Comparison of ENCODE assay signal across 9 cellular contexts in the genomic region with DNA sequence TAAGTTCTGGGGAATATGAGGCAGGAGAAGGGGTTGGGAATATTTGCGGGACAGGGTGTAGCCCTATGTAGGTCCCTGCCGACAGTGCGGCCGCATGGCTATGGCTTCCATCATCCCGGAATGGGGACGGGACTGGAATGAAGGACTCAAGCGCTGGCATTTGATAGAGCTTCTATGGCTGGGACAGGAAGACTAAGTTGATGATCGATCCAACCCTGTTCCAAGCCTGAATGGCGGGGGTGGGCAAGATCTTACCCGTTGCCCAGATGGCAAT. TPM values are rescaled to one million over a fixed set of nuclear protein-coding genes. Genes with fewer than 3 reads are reported as not detected.
A peak's percentile ranks its signal among the peaks of the same experiment; 100 is the strongest.
DNase-seq lines count a peak whose midpoint lies in the region; ATAC-seq, FAIRE-seq and TF ChIP-seq lines count a peak whose summit lies in the region.
"Had no signal": no experiment of that assay in that cellular context is flagged by ENCODE, and none has a peak within 500 bp of the region (broad histone marks: within the 10 kb centered on the region; RNA-seq: fewer than 3 reads in every experiment).

No MANE protein-coding gene starts in this region.

- TF ChIP-seq CTCF in keratinocyte (optimal IDR thresholded peaks at IDR 0.05 in 1 of 3, IDR thresholded peaks at IDR 0.05 in 1 of 3, conservative IDR thresholded peaks at IDR 0.05 in 1 of 3; ENCODE audit: extremely low read depth in 1 of 3, insufficient read depth in 2 of 3, low read length in 3 of 3) (no peak), testis (IDR thresholded peaks at IDR 0.05) (no peak)

- H3K27me3 Mint-ChIP-seq in activated T-cell treated with anti-CD3 and anti-CD28 coated beads, Interleukin-2, amount 50 U/mL, for 72 hours (ENCODE audit: low read depth) = peaks cover 57% of the 10 kb centered on the region
- peaks cover 21% of the 10 kb centered on the region for H3K27me3 Mint-ChIP-seq in activated T-helper 17 cell treated with anti-CD3 and anti-CD28 coated beads, Interleukin-2, amount 50 U/mL, for 72 hours

- H3K27ac ChIP-seq in keratinocyte (ENCODE audit: control insufficient read depth, insufficient read depth, low read length) = peak overlapping the region; percentile 82
- H3K27ac ChIP-seq in testis = no peak overlapping the region

- H3K9me3 ChIP-seq in keratinocyte (ENCODE audit: control insufficient read depth, low read depth, low read length) = no peaks in the 10 kb centered on the region
- no peaks in the 10 kb centered on the region for H3K9me3 ChIP-seq in testis

- H3K36me3 ChIP-seq in keratinocyte (ENCODE audit: control insufficient read depth in 2 of 2, extremely low read depth in 1 of 2, insufficient read depth in 2 of 2, low read length in 2 of 2) = no peaks in the 10 kb centered on the region
- H3K36me3 ChIP-seq in testis (ENCODE audit: low read depth, missing control alignments) = no peaks in the 10 kb centered on the region

- peak overlapping the region; percentile 94 to 98 for H3K4me3 Mint-ChIP-seq in activated T-cell treated with anti-CD3 and anti-CD28 coated beads, Interleukin-2, amount 50 U/mL, for 72 hours
- H3K4me3 Mint-ChIP-seq in activated T-helper 17 cell treated with anti-CD3 and anti-CD28 coated beads, Interleukin-2, amount 50 U/mL, for 72 hours = peak overlapping the region; percentile 99

- dilution Hi-C loops in keratinocyte (cut with MboI; ENCODE audit: extremely low pct_ligation_motif_present, low sequenced_read_pairs) = no loop called here

- H3K36me3 Mint-ChIP-seq in activated T-cell treated with anti-CD3 and anti-CD28 coated beads, Interleukin-2, amount 50 U/mL, for 72 hours (ENCODE audit: insufficient read depth in 2 of 2) = no peaks in the 10 kb centered on the region
- no peaks in the 10 kb centered on the region for H3K36me3 Mint-ChIP-seq in activated T-helper 17 cell treated with anti-CD3 and anti-CD28 coated beads, Interleukin-2, amount 50 U/mL, for 72 hours (ENCODE audit: low read depth)

- WGBS in testis, 2 donors = 2 to 21% methylated on average over 9 to 10 of the region's 10 CpGs

- H2AFZ ChIP-seq in keratinocyte (ENCODE audit: control insufficient read depth, low read length) = peak overlapping the region; percentile 96

- DNase-seq in activated T-cell treated with anti-CD3 and anti-CD28 coated beads, Interleukin-2, amount 50 U/mL, for 72 hours = no peak
- no peak for DNase-seq in activated T-cell treated with anti-CD3 and anti-CD28 coated beads, Interleukin-2, amount 50 U/mL, for 48 hours
- DNase-seq in keratinocyte (ENCODE audit: low read depth, low spot score) = no peak
- no peak for DNase-seq in testis
- no peak for DNase-seq in T-helper 9 cell
- DNase-seq in DMS153 treated with DMSO at 0.1 percent for 48 hours (lab: John Stamatoyannopoulos, UW; ENCODE audit: unreplicated experiment) = no peak
- DNase-seq in cortex of kidney (lab: John Stamatoyannopoulos, UW) = no peak

- no peak for FAIRE-seq in keratinocyte (lab: Jason Lieb, UNC)
- FAIRE-seq: colon had no signal

- H3K4me2 ChIP-seq in keratinocyte (ENCODE audit: control insufficient read depth, extremely low read depth, insufficient read depth, low read depth, low read length) = peak overlapping the region; percentile 99

- no peak for TF ChIP-seq POLR2A in testis (IDR thresholded peaks at IDR 0.05)

- H3K4me1 ChIP-seq in keratinocyte (ENCODE audit: control insufficient read depth, extremely low read depth, insufficient read depth, low read length) = peaks cover 42% of the 10 kb centered on the region
- peaks cover 7% of the 10 kb centered on the region for H3K4me1 ChIP-seq in testis

- H3K9me3 Mint-ChIP-seq in activated T-cell treated with anti-CD3 and anti-CD28 coated beads, Interleukin-2, amount 50 U/mL, for 72 hours = no peaks in the 10 kb centered on the region
- H3K9me3 Mint-ChIP-seq in activated T-helper 17 cell treated with anti-CD3 and anti-CD28 coated beads, Interleukin-2, amount 50 U/mL, for 72 hours = no peaks in the 10 kb centered on the region

- H3K27me3 ChIP-seq in keratinocyte (ENCODE audit: control insufficient read depth, extremely low read depth, insufficient read depth, low read length) (peaks cover 36% of the 10 kb centered on the region), testis (no peaks in the 10 kb centered on the region)

- H3K79me2 ChIP-seq in keratinocyte (ENCODE audit: control insufficient read depth, insufficient read depth, low read length) = no peaks in the 10 kb centered on the region

- H3K4me3 ChIP-seq in keratinocyte (ENCODE audit: control insufficient read depth in 2 of 3, extremely low read depth in 1 of 3, insufficient read depth in 2 of 3, low read depth in 1 of 3, low read length in 3 of 3) = peak overlapping the region; percentile 36 to 84 (median 71)
- peak overlapping the region; percentile 27 to 48 for H3K4me3 ChIP-seq in testis

- intact Hi-C loops in testis (cut with DNase I; ENCODE audit: low total_unique reads) = loop anchor here (10.0 kb wide), 1 partner anchor 106 kb away; no protein-coding TSS in a partner anchor

- H4K20me1 ChIP-seq in keratinocyte (ENCODE audit: control insufficient read depth, extremely low read depth, insufficient read depth, low read length) = no peaks in the 10 kb centered on the region

- H3K27ac Mint-ChIP-seq in activated T-cell treated with anti-CD3 and anti-CD28 coated beads, Interleukin-2, amount 50 U/mL, for 72 hours = peak overlapping the region; percentile 39
- peak overlapping the region; percentile 84 for H3K27ac Mint-ChIP-seq in activated T-helper 17 cell treated with anti-CD3 and anti-CD28 coated beads, Interleukin-2, amount 50 U/mL, for 72 hours

- H3K9ac ChIP-seq in keratinocyte (ENCODE audit: control insufficient read depth, extremely low read depth, insufficient read depth, low read length) = peak overlapping the region; percentile 85

- peak; percentile 40 to 42 for ATAC-seq in activated T-cell treated with anti-CD3 and anti-CD28 coated beads, Interleukin-2, amount 50 U/mL, for 72 hours (replicated peaks in 1 of 2)
- ATAC-seq in activated T-helper 17 cell treated with anti-CD3 and anti-CD28 coated beads, Interleukin-2, amount 50 U/mL, for 72 hours (replicated peaks) = peak; percentile 20

- peaks cover 3% of the 10 kb centered on the region for H3K9me1 ChIP-seq in keratinocyte (ENCODE audit: control insufficient read depth, extremely low read depth, insufficient read depth, low read length)

- peaks cover 29% of the 10 kb centered on the region for H3K4me1 Mint-ChIP-seq in activated T-cell treated with anti-CD3 and anti-CD28 coated beads, Interleukin-2, amount 50 U/mL, for 72 hours (ENCODE audit: low read depth)
- peaks cover 12% of the 10 kb centered on the region for H3K4me1 Mint-ChIP-seq in activated T-helper 17 cell treated with anti-CD3 and anti-CD28 coated beads, Interleukin-2, amount 50 U/mL, for 72 hours

RNA-seq across cellular contexts. Expression of gene SRCIN1, which starts 47.1 kb away (rescaled TPM):
- total RNA-seq in activated T-cell treated with anti-CD3 and anti-CD28 coated beads, Interleukin-2, amount 50 U/mL, for 72 hours = 1 to 10 TPM in 1 of 2 donors, under 1 TPM in 1; 0.72 to 1.8 TPM
- total RNA-seq in activated T-helper 17 cell treated with anti-CD3 and anti-CD28 coated beads, Interleukin-2, amount 50 U/mL, for 72 hours = under 1 TPM in 1 of 2 donors, not detected in 1; 0.71 TPM
- 0.31 to 0.41 TPM (median 0.37 TPM) in 3 replicates for polyA plus RNA-seq in keratinocyte
- polyA plus RNA-seq in keratinocyte (2011; ENCODE audit: low read depth) = 0.56 TPM
- polyA plus RNA-seq in keratinocyte (2011; cell fraction: cytosol; rRNA removed) = 0.15 and 0.23 TPM in 2 replicates
- 2.5 and 4.5 TPM in 2 replicates for polyA plus RNA-seq in keratinocyte (2011; cell fraction: nucleus; rRNA removed)
- 0.75 and 0.77 TPM in 2 replicates for polyA plus RNA-seq in keratinocyte (2012; ENCODE audit: low replicate concordance)
- 0.10 to 0.33 TPM (median 0.16 TPM) in 3 replicates for polyA minus RNA-seq in keratinocyte
- 1.3 TPM for polyA minus RNA-seq in keratinocyte (2011; cell fraction: cytosol; rRNA and poly(A)+ RNA removed)
- polyA minus RNA-seq in keratinocyte (2011; cell fraction: nucleus; rRNA and poly(A)+ RNA removed) = 0.23 and 0.95 TPM in 2 replicates
- 1 to 10 TPM; 6.2 to 8.9 TPM for total RNA-seq in testis
- polyA plus RNA-seq in testis (ENCODE audit: insufficient read depth, low read depth, low replicate concordance) = 3.2 TPM
